18 cellular contexts compared by ENCODE assay signal in the genomic region with DNA sequence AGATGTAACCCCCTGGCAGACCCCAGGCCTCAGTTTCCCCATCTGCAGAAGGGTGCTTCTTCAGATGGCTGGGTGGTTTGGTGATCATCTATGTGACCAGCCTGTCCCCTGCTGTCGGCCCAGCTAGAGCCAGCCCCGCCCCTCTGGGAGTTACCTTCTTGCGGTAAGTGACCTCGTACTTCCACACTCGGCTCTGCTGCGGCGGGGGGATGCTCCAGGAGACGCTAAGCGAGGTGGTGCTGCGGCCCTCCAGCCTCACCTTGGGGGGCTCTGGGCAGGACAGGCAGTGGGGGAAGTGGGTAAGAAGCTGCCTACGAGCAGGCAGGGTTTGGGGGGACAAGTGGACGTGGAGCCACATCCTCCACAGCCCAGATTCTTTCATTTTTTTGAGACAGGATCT. TPM values are rescaled to one million over a fixed set of nuclear protein-coding genes. Genes with fewer than 3 reads are reported as not detected.
"Had no signal": no experiment of that assay in that cellular context is flagged by ENCODE, and none has a peak within 500 bp of the region (broad histone marks: within the 10 kb centered on the region; RNA-seq: fewer than 3 reads in every experiment).

No MANE protein-coding gene starts in this region.

- H3K4me3 ChIP-seq: colonic mucosa, hepatocyte, ovary, right atrium auricular region, sigmoid colon, skin epidermis, stomach had no signal

- H3K27me3 Mint-ChIP-seq: naive thymus-derived CD8-positive, alpha-beta T cell had no signal

- DNase-seq: colonic mucosa; dermis blood vessel endothelial cell; foreskin melanocyte; head of caudate nucleus; kidney glomerular epithelial cell; mesendoderm; naive thymus-derived CD8-positive, alpha-beta T cell; sigmoid colon; stimulated activated CD4-positive, alpha-beta T cell treated with anti-CD3 and anti-CD28 coated beads, Interleukin-2, amount 100 ng/mL, for 24 hours; stimulated activated CD4-positive, alpha-beta T cell treated with anti-CD3 and anti-CD28 coated beads, Interleukin-4, amount 100 ng/mL, for 4 hours; stimulated activated naive CD4-positive, alpha-beta T cell; stomach; substantia nigra; trophoblast cell had no signal

- H3K36me3 Mint-ChIP-seq: naive thymus-derived CD8-positive, alpha-beta T cell had no signal

- H3K36me3 ChIP-seq: ovary had no signal

- H3K27me3 ChIP-seq: colonic mucosa, hepatocyte, ovary, right atrium auricular region, sigmoid colon, stomach had no signal

- ATAC-seq: naive thymus-derived CD8-positive, alpha-beta T cell had no signal

- H3K4me1 Mint-ChIP-seq: naive thymus-derived CD8-positive, alpha-beta T cell had no signal

- H3K4me1 ChIP-seq: colonic mucosa had no signal

- H3K9me3 Mint-ChIP-seq: naive thymus-derived CD8-positive, alpha-beta T cell had no signal

- H3K9me3 ChIP-seq: colonic mucosa, ovary, right atrium auricular region, sigmoid colon, stomach had no signal

- H3K4me3 Mint-ChIP-seq: naive thymus-derived CD8-positive, alpha-beta T cell had no signal

- H3K27ac Mint-ChIP-seq: naive thymus-derived CD8-positive, alpha-beta T cell had no signal

- H3K27ac ChIP-seq: colonic mucosa, hepatocyte, ovary, right atrium auricular region, sigmoid colon, skin epidermis, stomach had no signal

RNA-seq across cellular contexts. Expression of a gene that starts 20.4 kb away (rescaled TPM):
- total RNA-seq: naive thymus-derived CD8-positive, alpha-beta T cell had no signal
- polyA plus RNA-seq: naive thymus-derived CD8-positive, alpha-beta T cell had no signal
